8 cellular contexts compared by ENCODE assay signal in genomic region chr1:27672750-27673112, GRCh38. TPM values are rescaled to one million over a fixed set of nuclear protein-coding genes. Genes with fewer than 3 reads are reported as not detected.
DNase-seq lines count a peak whose midpoint lies in the region; ATAC-seq, FAIRE-seq and TF ChIP-seq lines count a peak whose summit lies in the region.

No MANE protein-coding gene starts in this region.

- no peak for DNase-seq in activated CD4-positive, alpha-beta T cell treated with anti-CD3 and anti-CD28 coated beads for 36 hours
- DNase-seq in activated CD4-positive, alpha-beta T cell treated with anti-CD3 and anti-CD28 coated beads for 4 hours, result no peak
- DNase-seq in activated naive CD8-positive, alpha-beta T cell treated with anti-CD3 and anti-CD28 coated beads, Interleukin-2, amount 10 ng/mL, durations not matched to agents 7 days and 5 days, result no peak
- DNase-seq in kidney (no peak), thoracic aorta (ENCODE audit: low spot score) (no peak), NCI-H524 (lab: John Stamatoyannopoulos, UW) (no peak), NCI-H187 treated with DMSO at 0.1 percent for 48 hours (lab: John Stamatoyannopoulos, UW) (no peak)

- H3K4me1 ChIP-seq in kidney (ENCODE audit: control insufficient read depth in 1 of 2, insufficient read depth in 1 of 2, low read depth in 1 of 2, low read length in 2 of 2), result peaks cover 7 to 9% of the 10 kb centered on the region in 2 donors
- H3K4me1 ChIP-seq in thoracic aorta (ENCODE audit: control insufficient read depth in 1 of 2, low read depth in 2 of 2), result peaks cover 16 to 34% of the 10 kb centered on the region in 2 donors

- H3K27ac ChIP-seq in kidney (ENCODE audit: low read depth in 2 of 2, low read length in 2 of 2) (peak overlapping the region; percentile 47 to 60), thoracic aorta (peak overlapping the region; percentile 80 to 97)

- no peaks in the 10 kb centered on the region for H3K36me3 Mint-ChIP-seq in activated CD4-positive, alpha-beta T cell treated with anti-CD3 and anti-CD28 coated beads for 36 hours (ENCODE audit: low read depth)
- H3K36me3 Mint-ChIP-seq in activated naive CD8-positive, alpha-beta T cell treated with anti-CD3 and anti-CD28 coated beads, Interleukin-2, amount 10 ng/mL, durations not matched to agents 7 days and 5 days, result peaks cover 15% of the 10 kb centered on the region

- ATAC-seq in activated CD4-positive, alpha-beta T cell treated with anti-CD3 and anti-CD28 coated beads for 36 hours, result no peak
- ATAC-seq in activated naive CD8-positive, alpha-beta T cell treated with anti-CD3 and anti-CD28 coated beads, Interleukin-2, amount 10 ng/mL, durations not matched to agents 7 days and 5 days (ENCODE audit: low read depth), result no peak
- ATAC-seq in thoracic aorta (ENCODE audit: insufficient number of reproducible peaks, low FRiP score, low read depth), result no peak
- ATAC-seq in HG02678 (IDR thresholded peaks at IDR 0.05; ENCODE audit: unreplicated experiment), result no peak

- H3K27me3 ChIP-seq in thoracic aorta (replicated peaks; ENCODE audit: insufficient read depth), result no peaks in the 10 kb centered on the region

- H3K27ac Mint-ChIP-seq in activated CD4-positive, alpha-beta T cell treated with anti-CD3 and anti-CD28 coated beads for 36 hours, result peak overlapping the region; percentile 89
- peak overlapping the region; percentile 95 for H3K27ac Mint-ChIP-seq in activated naive CD8-positive, alpha-beta T cell treated with anti-CD3 and anti-CD28 coated beads, Interleukin-2, amount 10 ng/mL, durations not matched to agents 7 days and 5 days

- H3K27me3 Mint-ChIP-seq in activated CD4-positive, alpha-beta T cell treated with anti-CD3 and anti-CD28 coated beads for 36 hours, result no peaks in the 10 kb centered on the region
- no peaks in the 10 kb centered on the region for H3K27me3 Mint-ChIP-seq in activated naive CD8-positive, alpha-beta T cell treated with anti-CD3 and anti-CD28 coated beads, Interleukin-2, amount 10 ng/mL, durations not matched to agents 7 days and 5 days

- CTCF ChIA-PET in activated CD4-positive, alpha-beta T cell treated with anti-CD3 and anti-CD28 coated beads for 36 hours (lab: Charles Lee), result interaction anchor here (0.8 to 1.7 kb wide), 12 partner anchors 10 to 249 kb away, joined by 3 to 18 read pairs (median 3); partner anchors contain the start of gene PPP1R8

- H3K36me3 ChIP-seq in kidney (ENCODE audit: control insufficient read depth in 1 of 2, insufficient read depth in 2 of 2, low read length in 2 of 2) (no peaks in the 10 kb centered on the region), thoracic aorta (no peaks in the 10 kb centered on the region)

- no peaks in the 10 kb centered on the region for H3K9me3 Mint-ChIP-seq in activated CD4-positive, alpha-beta T cell treated with anti-CD3 and anti-CD28 coated beads for 36 hours (ENCODE audit: low read depth)
- H3K9me3 Mint-ChIP-seq in activated naive CD8-positive, alpha-beta T cell treated with anti-CD3 and anti-CD28 coated beads, Interleukin-2, amount 10 ng/mL, durations not matched to agents 7 days and 5 days, result no peaks in the 10 kb centered on the region

- H3K4me3 ChIP-seq in kidney (ENCODE audit: low read length in 2 of 2), result peak overlapping the region in 1 of 2 donors; percentile 73
- H3K4me3 ChIP-seq in thoracic aorta, result peak overlapping the region; percentile 91

- TF ChIP-seq CTCF in kidney (IDR thresholded peaks at IDR 0.05; ENCODE audit: borderline replicate concordance, extremely low read depth, insufficient read depth) (no peak), thoracic aorta (IDR thresholded peaks at IDR 0.05) (no peak)

- peak overlapping the region in 1 of 2 donors; percentile 37 for H3K9ac ChIP-seq in kidney (ENCODE audit: low read length in 2 of 2)

- intact Hi-C loops in activated CD4-positive, alpha-beta T cell treated with anti-CD3 and anti-CD28 coated beads for 36 hours (cut with DNase I, micrococcal nuclease), result loop anchor here (1.0 to 5.0 kb wide), 5 partner anchors 53 to 528 kb away; partner anchors contain the start of genes FAM76A (in 2 of the 2), STX12 (in 2 of the 2) and PPP1R8 (in 1 of the 2)
- intact Hi-C loops in kidney (cut with DNase I), result no loop called here

- no peaks in the 10 kb centered on the region for H3K9me3 ChIP-seq in kidney (ENCODE audit: control insufficient read depth in 1 of 2, low read length in 2 of 2)
- no peaks in the 10 kb centered on the region for H3K9me3 ChIP-seq in thoracic aorta

- POLR2A ChIA-PET in activated CD4-positive, alpha-beta T cell treated with anti-CD3 and anti-CD28 coated beads for 36 hours (lab: Charles Lee), result interaction anchor here (0.9 to 1.4 kb wide), 4 partner anchors 53 to 158 kb away, joined by 3 to 9 read pairs (median 5); partner anchors contain the start of genes FAM76A, PPP1R8 and STX12
- POLR2A ChIA-PET in activated naive CD8-positive, alpha-beta T cell treated with anti-CD3 and anti-CD28 coated beads, Interleukin-2, amount 10 ng/mL, durations not matched to agents 7 days and 5 days (lab: Charles Lee), result interaction anchor here (0.6 to 2.5 kb wide), 11 partner anchors 11 to 518 kb away, joined by 3 to 24 read pairs (median 4); partner anchors contain the start of genes FAM76A, PPP1R8, SLC9A1 and STX12

- no peak for FAIRE-seq in kidney (lab: Jason Lieb, UNC)

- peaks cover 31% of the 10 kb centered on the region for H3K4me1 Mint-ChIP-seq in activated CD4-positive, alpha-beta T cell treated with anti-CD3 and anti-CD28 coated beads for 36 hours
- H3K4me1 Mint-ChIP-seq in activated naive CD8-positive, alpha-beta T cell treated with anti-CD3 and anti-CD28 coated beads, Interleukin-2, amount 10 ng/mL, durations not matched to agents 7 days and 5 days, result peaks cover 22% of the 10 kb centered on the region

- peak overlapping the region; percentile 83 for H3K4me3 Mint-ChIP-seq in activated CD4-positive, alpha-beta T cell treated with anti-CD3 and anti-CD28 coated beads for 36 hours
- H3K4me3 Mint-ChIP-seq in activated naive CD8-positive, alpha-beta T cell treated with anti-CD3 and anti-CD28 coated beads, Interleukin-2, amount 10 ng/mL, durations not matched to agents 7 days and 5 days, result peak overlapping the region; percentile 97

RNA-seq across cellular contexts. Expression of gene IFI6, which starts 0.7 kb away (rescaled TPM):
- total RNA-seq in activated CD4-positive, alpha-beta T cell treated with anti-CD3 and anti-CD28 coated beads for 36 hours, result 10 to 100 TPM; 41.8 to 62.5 TPM
- 100 to 1,000 TPM; 310 to 357 TPM for total RNA-seq in activated naive CD8-positive, alpha-beta T cell treated with anti-CD3 and anti-CD28 coated beads, Interleukin-2, amount 10 ng/mL, durations not matched to agents 7 days and 5 days
- total RNA-seq in kidney, result 69.5 TPM
- 148 TPM for polyA plus RNA-seq in kidney (ENCODE audit: insufficient read depth, low read depth, low replicate concordance)
- total RNA-seq in thoracic aorta, result 100 to 1,000 TPM in 1 of 2 donors, 10 to 100 TPM in 1; 96.9 to 188 TPM

RNA-seq across cellular contexts. Expression of gene FGR, which starts 37.7 kb away (rescaled TPM):
- under 1 TPM in 1 of 2 experiments, not detected in 1; 0.11 TPM for total RNA-seq in activated CD4-positive, alpha-beta T cell treated with anti-CD3 and anti-CD28 coated beads for 36 hours
- 1 to 10 TPM; 4.7 to 6.0 TPM for total RNA-seq in activated naive CD8-positive, alpha-beta T cell treated with anti-CD3 and anti-CD28 coated beads, Interleukin-2, amount 10 ng/mL, durations not matched to agents 7 days and 5 days
- total RNA-seq in kidney (23.3 TPM), thoracic aorta (10 to 100 TPM; 17.0 to 21.5 TPM)
- 2.5 TPM for polyA plus RNA-seq in kidney (ENCODE audit: insufficient read depth, low read depth, low replicate concordance)

RNA-seq across cellular contexts. Expression of gene FAM76A, which starts 53.0 kb away (rescaled TPM):
- total RNA-seq in activated CD4-positive, alpha-beta T cell treated with anti-CD3 and anti-CD28 coated beads for 36 hours, result 1 to 10 TPM; 7.4 to 8.1 TPM
- 10 to 100 TPM; 17.5 to 18.7 TPM for total RNA-seq in activated naive CD8-positive, alpha-beta T cell treated with anti-CD3 and anti-CD28 coated beads, Interleukin-2, amount 10 ng/mL, durations not matched to agents 7 days and 5 days
- total RNA-seq in kidney, result 17.0 TPM
- 5.9 TPM for polyA plus RNA-seq in kidney (ENCODE audit: insufficient read depth, low read depth, low replicate concordance)
- total RNA-seq in thoracic aorta, result 10 to 100 TPM; 18.0 to 19.0 TPM

Comparison
In these comparisons a context has a peak if more than half of its experiments do, and no peak if none do; other contexts are left out.
1. RNA of gene FGR, which starts 37.7 kb away (total RNA-seq): 23.3 TPM in kidney (single experiment), 17.0 to 21.5 TPM in thoracic aorta and 4.7 to 6.0 TPM in activated naive CD8-positive, alpha-beta T cell treated with anti-CD3 and anti-CD28 coated beads, Interleukin-2, amount 10 ng/mL, durations not matched to agents 7 days and 5 days; 0.11 TPM in activated CD4-positive, alpha-beta T cell treated with anti-CD3 and anti-CD28 coated beads for 36 hours; every median in the first group is over 4 times any median in the second.